Comparison of ENCODE assay signal across 13 cellular contexts in genomic region chr2:88099798-88100488, GRCh38. TPM values are rescaled to one million over a fixed set of nuclear protein-coding genes. Genes with fewer than 3 reads are reported as not detected.
DNase-seq lines count a peak whose midpoint lies in the region; ATAC-seq and TF ChIP-seq lines count a peak whose summit lies in the region.
"Had no signal": no experiment of that assay in that cellular context is flagged by ENCODE, and none has a peak within 500 bp of the region (broad histone marks: within the 10 kb centered on the region; RNA-seq: fewer than 3 reads in every experiment).

No MANE protein-coding gene starts in this region.

- DNase-seq in DND-41 (peak; percentile 14), LHCN-M2 (ENCODE audit: low read depth) (peak; percentile 24), cardiac fibroblast (ENCODE audit: low read depth in 2 of 2) (peak; percentile 10 to 41), kidney tubule cell (ENCODE audit: low spot score) (peak; percentile 60)
- no peak for DNase-seq in activated naive CD4-positive, alpha-beta T cell treated with Interleukin-2 at 50 U/mL for 16 hours
- no peak for DNase-seq in effector CD4-positive, alpha-beta T cell
- DNase-seq: NCI-H1694; stimulated activated naive CD4-positive, alpha-beta T cell treated with Interleukin-2 at 50 U/mL for 16 hours had no signal

- H3K9ac ChIP-seq in DND-41 (ENCODE audit: low read depth, low read length) = no peak overlapping the region

- no peaks in the 10 kb centered on the region for H3K79me2 ChIP-seq in DND-41 (ENCODE audit: insufficient read depth, low read length)

- ATAC-seq in DND-41 (ENCODE audit: insufficient read depth, low read depth) (no peak), GM19035 (IDR thresholded peaks at IDR 0.05; ENCODE audit: unreplicated experiment) (no peak), HG02885 (IDR thresholded peaks at IDR 0.05; ENCODE audit: poor library complexity, unreplicated experiment) (no peak)

- H2AFZ ChIP-seq in DND-41 (ENCODE audit: low read depth, low read length) = no peak overlapping the region

- H3K36me3 ChIP-seq in DND-41 (ENCODE audit: insufficient read depth, low read length) = no peaks in the 10 kb centered on the region

- H3K4me3 ChIP-seq in DND-41 (ENCODE audit: low read depth in 1 of 2, low read length in 2 of 2) (no peak overlapping the region), cardiac fibroblast (replicated peaks in 1 of 2; ENCODE audit: low read depth in 2 of 2, low read length in 2 of 2) (no peak overlapping the region)
- H3K4me3 ChIP-seq: smooth muscle cell had no signal

- no peaks in the 10 kb centered on the region for H3K9me3 ChIP-seq in DND-41 (ENCODE audit: insufficient read depth, low read length, severe bottlenecking)

- no peak overlapping the region for H3K27ac ChIP-seq in DND-41 (ENCODE audit: low read length)

- H3K4me1 ChIP-seq in DND-41 (ENCODE audit: insufficient read depth, low read length) = no peaks in the 10 kb centered on the region

- no peaks in the 10 kb centered on the region for H4K20me1 ChIP-seq in DND-41 (ENCODE audit: insufficient read depth, low read length)

- no peak for TF ChIP-seq CTCF in DND-41 (IDR thresholded peaks at IDR 0.05; ENCODE audit: borderline replicate concordance, extremely low read depth, low read length, poor library complexity, severe bottlenecking)
- no peak for TF ChIP-seq CTCF in cardiac fibroblast (IDR thresholded peaks at IDR 0.05; ENCODE audit: low read depth, low read length)

- peaks cover 4% of the 10 kb centered on the region for H3K27me3 ChIP-seq in DND-41 (ENCODE audit: insufficient read depth, low read length, poor library complexity)

- H3K4me2 ChIP-seq in DND-41 (ENCODE audit: insufficient read depth, low read length) = no peak overlapping the region
- H3K4me2 ChIP-seq: smooth muscle cell had no signal

RNA-seq across cellular contexts. Expression of gene FABP1, which starts 27.9 kb away (rescaled TPM):
- not detected in 2 replicates for total RNA-seq in LHCN-M2 (2014; rRNA removed)
- polyA plus RNA-seq in LHCN-M2 (2012) = not detected
- total RNA-seq: lower leg skin; smooth muscle cell; T-helper 1 cell treated with Interleukin-12 subunit alpha and Interleukin-12 subunit beta and Interleukin-4 antibody, amounts not matched to agents 30 ng/mL and 1 ng/mL, for 36 hours had no signal

RNA-seq across cellular contexts. Expression of gene SMYD1, which starts 32.3 kb away (rescaled TPM):
- 0.45 and 1.6 TPM in 2 replicates for total RNA-seq in LHCN-M2 (2014; rRNA removed)
- 2.9 TPM for polyA plus RNA-seq in LHCN-M2 (2012)
- total RNA-seq: smooth muscle cell; T-helper 1 cell treated with Interleukin-12 subunit alpha and Interleukin-12 subunit beta and Interleukin-4 antibody, amounts not matched to agents 30 ng/mL and 1 ng/mL, for 36 hours had no signal
- polyA plus RNA-seq: smooth muscle cell had no signal

RNA-seq across cellular contexts. Expression of gene KRCC1, which starts 44.4 kb away (rescaled TPM):
- 33.9 and 35.7 TPM in 2 replicates for total RNA-seq in LHCN-M2 (2014; rRNA removed)
- 19.3 TPM for polyA plus RNA-seq in LHCN-M2 (2012)

Comparison
In these comparisons a context has a peak if more than half of its experiments do, and no peak if none do; other contexts are left out.
1. DNase-seq: peak in DND-41 (single experiment), LHCN-M2 (single experiment), cardiac fibroblast (2 of 2) and kidney tubule cell (single experiment); none in activated naive CD4-positive, alpha-beta T cell treated with Interleukin-2 at 50 U/mL for 16 hours (single experiment) and effector CD4-positive, alpha-beta T cell (single experiment).